Comparison of ENCODE assay signal across 7 cellular contexts in the genomic region with DNA sequence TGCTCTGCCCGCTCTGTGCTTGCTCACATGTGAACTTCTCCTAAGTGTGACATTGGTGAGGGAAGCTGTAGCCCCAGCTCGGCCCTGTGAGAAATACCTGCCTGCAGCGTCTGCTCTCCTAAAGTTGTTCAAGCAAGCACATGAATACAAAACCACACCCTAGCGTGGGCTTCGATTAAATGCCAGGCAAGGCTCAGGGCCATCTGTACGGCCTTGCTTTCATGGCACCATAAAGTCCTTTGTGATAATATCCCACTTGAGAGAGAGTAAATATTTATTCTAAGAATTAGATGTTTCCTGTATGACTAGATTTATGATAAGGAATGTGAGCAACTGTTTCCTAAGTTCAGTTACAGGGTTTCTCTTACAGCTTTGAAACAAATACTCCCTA.
DNase-seq lines count a peak whose midpoint lies in the region; ATAC-seq and TF ChIP-seq lines count a peak whose summit lies in the region.

No MANE protein-coding gene starts in this region.

- H3K4me3 Mint-ChIP-seq in T-helper 1 cell treated with Interleukin-12 subunit alpha and Interleukin-12 subunit beta and Interleukin-4 antibody, amounts not matched to agents 30 μg/mL and 1 μg/mL, for 36 hours, result peak overlapping the region; percentile 40
- H3K4me3 Mint-ChIP-seq in progenitor cell of endocrine pancreas (ENCODE audit: low read depth), result peak overlapping the region; percentile 17

- peaks cover 16% of the 10 kb centered on the region for H3K36me3 Mint-ChIP-seq in T-helper 1 cell treated with Interleukin-12 subunit alpha and Interleukin-12 subunit beta and Interleukin-4 antibody, amounts not matched to agents 30 μg/mL and 1 μg/mL, for 36 hours (ENCODE audit: low read depth)
- no peaks in the 10 kb centered on the region for H3K36me3 Mint-ChIP-seq in progenitor cell of endocrine pancreas (ENCODE audit: insufficient read depth)

- DNase-seq in LHCN-M2 (ENCODE audit: low read depth) (peak; percentile 54), epithelial cell of prostate (ENCODE audit: low read depth, low spot score) (peak; percentile 56), progenitor cell of endocrine pancreas (ENCODE audit: low spot score, unreplicated experiment) (no peak)

- peak overlapping the region; percentile 82 for H3K27ac ChIP-seq in epithelial cell of prostate

- H3K4me1 Mint-ChIP-seq in T-helper 1 cell treated with Interleukin-12 subunit alpha and Interleukin-12 subunit beta and Interleukin-4 antibody, amounts not matched to agents 30 μg/mL and 1 μg/mL, for 36 hours (ENCODE audit: low read depth), result peaks cover 50% of the 10 kb centered on the region
- H3K4me1 Mint-ChIP-seq in progenitor cell of endocrine pancreas (ENCODE audit: low read depth), result peaks cover 33% of the 10 kb centered on the region

- ATAC-seq in HG02571 (IDR thresholded peaks at IDR 0.05; ENCODE audit: unreplicated experiment) (no peak), GM21526 (IDR thresholded peaks at IDR 0.05; ENCODE audit: low FRiP score, unreplicated experiment) (no peak), HG02973 (IDR thresholded peaks at IDR 0.05; ENCODE audit: unreplicated experiment) (no peak)

- H3K9me3 Mint-ChIP-seq in T-helper 1 cell treated with Interleukin-12 subunit alpha and Interleukin-12 subunit beta and Interleukin-4 antibody, amounts not matched to agents 30 μg/mL and 1 μg/mL, for 36 hours, result no peaks in the 10 kb centered on the region
- no peaks in the 10 kb centered on the region for H3K9me3 Mint-ChIP-seq in progenitor cell of endocrine pancreas (ENCODE audit: low read depth)

- H3K27ac Mint-ChIP-seq in T-helper 1 cell treated with Interleukin-12 subunit alpha and Interleukin-12 subunit beta and Interleukin-4 antibody, amounts not matched to agents 30 μg/mL and 1 μg/mL, for 36 hours, result peak overlapping the region; percentile 72
- H3K27ac Mint-ChIP-seq in progenitor cell of endocrine pancreas, result peak overlapping the region; percentile 73

- H3K27me3 Mint-ChIP-seq in T-helper 1 cell treated with Interleukin-12 subunit alpha and Interleukin-12 subunit beta and Interleukin-4 antibody, amounts not matched to agents 30 μg/mL and 1 μg/mL, for 36 hours (ENCODE audit: low read depth), result no peaks in the 10 kb centered on the region
- H3K27me3 Mint-ChIP-seq in progenitor cell of endocrine pancreas, result peaks cover 14% of the 10 kb centered on the region

- no peak for TF ChIP-seq CTCF in progenitor cell of endocrine pancreas (IDR thresholded peaks at IDR 0.05; ENCODE audit: unreplicated experiment)
